ENCODE assay signal across 8 cellular contexts in the genomic region with DNA sequence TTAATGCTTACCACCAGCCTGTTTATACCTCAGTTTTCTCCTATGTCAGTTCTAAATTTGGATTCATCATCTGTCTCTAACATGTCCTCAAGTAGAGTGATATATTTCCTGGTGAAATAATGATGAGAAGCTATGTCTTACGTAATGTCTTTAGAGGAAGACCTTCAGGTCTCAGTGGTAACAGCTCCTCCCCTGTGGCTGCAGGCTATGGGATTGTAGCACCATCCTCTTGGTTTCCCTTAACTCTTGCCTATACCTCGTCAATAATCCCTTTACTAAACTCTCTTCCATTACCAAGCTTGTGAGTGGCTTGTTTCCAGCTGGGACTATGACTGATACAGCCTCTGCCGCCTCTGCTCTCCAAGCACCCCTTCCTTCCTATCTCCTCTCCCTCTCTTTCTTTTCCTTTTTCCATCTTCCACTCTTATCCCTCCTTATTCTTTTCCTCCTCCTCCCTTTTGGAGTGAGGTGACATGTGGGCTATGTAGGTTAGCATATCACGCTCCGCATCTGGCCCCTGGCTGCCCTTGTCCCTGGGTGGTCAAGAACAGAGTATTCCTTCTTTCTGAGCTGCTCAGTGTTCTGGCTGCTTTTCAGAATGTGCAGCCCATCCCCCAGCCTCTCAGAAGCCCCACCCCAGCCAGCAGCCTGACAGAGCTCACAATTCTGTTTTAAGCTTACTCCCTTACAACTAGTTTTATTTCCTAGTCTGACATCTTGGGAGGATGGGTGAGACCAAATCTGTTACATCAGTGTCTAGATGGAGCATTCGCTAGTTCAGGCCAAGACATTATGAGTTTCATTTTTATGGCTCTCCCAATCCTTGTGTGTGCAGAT.
DNase-seq lines count a peak whose midpoint lies in the region; ATAC-seq and TF ChIP-seq lines count a peak whose summit lies in the region.

No MANE protein-coding gene starts in this region.

- peak; percentile 76 to 84 (median 78) for ATAC-seq in heart left ventricle

- no peaks in the 10 kb centered on the region for H3K27me3 Mint-ChIP-seq in H9 (ENCODE audit: low read depth)

- H3K23ac ChIP-seq in H9 (ENCODE audit: insufficient read length, low read depth, low read length) = no peak overlapping the region

- H3K4me3 ChIP-seq in heart left ventricle (peak overlapping the region in 1 of 12 donors; percentile 0), A673 (ENCODE audit: low read depth, low read length, poor library complexity, severe bottlenecking) (no peak overlapping the region)

- POLR2A ChIA-PET in A673 (lab: Charles Lee; ENCODE audit: low non-redundant PET) = no interaction called here

- no peak overlapping the region for H2BK12ac ChIP-seq in H9 (ENCODE audit: insufficient read length, low read depth, low read length)

- H3K9ac ChIP-seq in H9 (ENCODE audit: extremely low read depth, insufficient read length, low read length) = no peak overlapping the region

- peaks cover 11 to 15% of the 10 kb centered on the region in 2 experiments for H3K9me3 Mint-ChIP-seq in H9

- no peak overlapping the region for H2BK5ac ChIP-seq in H9 (ENCODE audit: insufficient read length, low read length)

- no CpG with 5 or more reads among the region's 6 CpGs for WGBS in H9 (ENCODE audit: extremely low coverage, insufficient read length, low lambda C conversion rate)
- WGBS in heart left ventricle, 4 donors = 32 to 44% (median 38%) methylated on average over 6 of the region's 6 CpGs

- intact Hi-C loops in heart left ventricle (cut with DNase I) = no loop called here
- intact Hi-C loops in A673 (cut with micrococcal nuclease; ENCODE audit: unreplicated experiment) = no loop called here

- H4K8ac ChIP-seq in H9 (replicated peaks; ENCODE audit: insufficient read length, low read depth, low read length) = no peak overlapping the region

- DNase-seq in H9 (peak; percentile 35), SHP77 (lab: John Stamatoyannopoulos, UW) (peak; percentile 49 to 64), heart left ventricle (peak; percentile 52 to 69 (median 65)), renal cortical epithelial cell (ENCODE audit: low read depth) (peak; percentile 21), A673 (ENCODE audit: low spot score) (no peak), NCI-H187 treated with DMSO at 0.1 percent for 48 hours (lab: John Stamatoyannopoulos, UW) (no peak), hepatic stellate cell (ENCODE audit: low spot score) (no peak)
- DNase-seq in activated CD4-positive, alpha-beta T cell treated with anti-CD3 and anti-CD28 coated beads for 4 hours = no peak

- H3K27ac Mint-ChIP-seq in H9 = peak overlapping the region; percentile 6 to 89 (median 13); a peak in 5 of 7 replicates

- H3K56ac ChIP-seq in H9 (ENCODE audit: insufficient read length, low read depth, low read length) = no peak overlapping the region

- no peak overlapping the region for H3K4ac ChIP-seq in H9 (ENCODE audit: low read depth, low read length)

- no peaks in the 10 kb centered on the region for H3K79me1 ChIP-seq in H9 (ENCODE audit: insufficient read depth, low read depth, low read length, poor library complexity, severe bottlenecking)

- peaks cover 7% of the 10 kb centered on the region; the same call in 1 of the 2 replicates for H3K4me1 ChIP-seq in H9 (ENCODE audit: insufficient read depth, low read length)
- peaks cover 0 to 46% (median 30%) of the 10 kb centered on the region in 12 donors for H3K4me1 ChIP-seq in heart left ventricle
- no peaks in the 10 kb centered on the region for H3K4me1 ChIP-seq in A673 (ENCODE audit: insufficient read depth, low read length, poor library complexity, severe bottlenecking)

- H3K27me3 ChIP-seq in H9 (ENCODE audit: insufficient read depth, low read length) (no peaks in the 10 kb centered on the region), heart left ventricle (no peaks in the 10 kb centered on the region), A673 (replicated peaks; ENCODE audit: insufficient read depth, low read depth, low read length, poor library complexity) (no peaks in the 10 kb centered on the region)

- no peak overlapping the region for H2AK5ac ChIP-seq in H9 (ENCODE audit: insufficient read length, low read length)

- BruUV-seq in A673 (replicated peaks; lab: Mats Ljungman, UMichigan) = no TSS peak

- H3K4me1 Mint-ChIP-seq in H9 = peaks cover 35 to 41% of the 10 kb centered on the region in 2 experiments

- no peak overlapping the region for H3K27ac ChIP-seq in H9 (ENCODE audit: insufficient read length, low read depth, low read length)
- peak overlapping the region; percentile 57 to 90 (median 83) for H3K27ac ChIP-seq in heart left ventricle
- H3K27ac ChIP-seq in A673 (ENCODE audit: low read depth, low read length, poor library complexity, severe bottlenecking) = no peak overlapping the region

- peak overlapping the region; percentile 65 for H2AFZ ChIP-seq in H9 (ENCODE audit: low read length)

- no peaks in the 10 kb centered on the region for H3K79me2 ChIP-seq in H9 (ENCODE audit: insufficient read depth, low read length)

- no peak overlapping the region for H2BK15ac ChIP-seq in H9 (ENCODE audit: low read depth, low read length)

- H4K91ac ChIP-seq in H9 (ENCODE audit: insufficient read length, low read depth, low read length) = no peak overlapping the region

- no peak overlapping the region for H3K18ac ChIP-seq in H9 (ENCODE audit: insufficient read length, low read depth, low read length)

- H3K9me3 ChIP-seq in H9 (ENCODE audit: control insufficient read depth, low read depth, low read length) = peaks cover 6% of the 10 kb centered on the region
- H3K9me3 ChIP-seq in heart left ventricle = peaks cover 0 to 28% (median under 1%) of the 10 kb centered on the region in 12 donors
- H3K9me3 ChIP-seq in A673 (ENCODE audit: low read depth, low read length, poor library complexity, severe bottlenecking) = peaks cover 2% of the 10 kb centered on the region

- H3K23me2 ChIP-seq in H9 (ENCODE audit: insufficient read length, low read depth, low read length, poor library complexity, severe bottlenecking) = peaks cover 4% of the 10 kb centered on the region

- no peak overlapping the region for H2BK20ac ChIP-seq in H9 (ENCODE audit: low read depth, low read length, poor library complexity, severe bottlenecking)

- H3T11ph ChIP-seq in H9 (ENCODE audit: low read length) = no peak overlapping the region

- CTCF ChIA-PET in A673 (lab: Charles Lee) = no interaction called here

- no peak overlapping the region for H3K14ac ChIP-seq in H9 (ENCODE audit: insufficient read depth, low read length)

- H4K20me1 ChIP-seq in H9 (ENCODE audit: control insufficient read depth, insufficient read depth, insufficient read length) = no peaks in the 10 kb centered on the region

- H3K36me3 ChIP-seq in heart left ventricle (no peaks in the 10 kb centered on the region), A673 (ENCODE audit: insufficient read depth, low read length, poor library complexity, severe bottlenecking) (no peaks in the 10 kb centered on the region)

- peak overlapping the region; percentile 42 for H2BK120ac ChIP-seq in H9 (ENCODE audit: low read depth, low read length, poor library complexity, severe bottlenecking)

- H3K36me3 Mint-ChIP-seq in H9 (ENCODE audit: insufficient read depth in 1 of 3, low read depth in 3 of 3) = peaks cover 0 to 14% (median 4%) of the 10 kb centered on the region in 3 experiments; a peak in 5 of 7 replicates

- no peak for TF ChIP-seq POLR2A in heart left ventricle (IDR thresholded peaks at IDR 0.05)

- peak overlapping the region in 1 of 2 experiments; percentile 27; a peak in 2 of 5 replicates for H3K4me3 Mint-ChIP-seq in H9

- TF ChIP-seq CTCF in H9 (conservative IDR thresholded peaks at IDR 0.05) (no peak), heart left ventricle (IDR thresholded peaks at IDR 0.05) (no peak), A673 (conservative IDR thresholded peaks at IDR 0.05; ENCODE audit: low read depth, low read length) (no peak)

- no peak overlapping the region for H3K4me2 ChIP-seq in H9 (ENCODE audit: insufficient read depth, insufficient read length, low read length)

- no peak overlapping the region for H4K5ac ChIP-seq in H9 (ENCODE audit: insufficient read length, low read depth, low read length)

Comparison
In these comparisons a context has a peak if more than half of its experiments do, and no peak if none do; other contexts are left out.
1. DNase-seq: peak in H9 (single experiment), SHP77 (2 of 2), heart left ventricle (5 of 5) and renal cortical epithelial cell (single experiment); none in A673 (single experiment), NCI-H187 treated with DMSO at 0.1 percent for 48 hours (single experiment), activated CD4-positive, alpha-beta T cell treated with anti-CD3 and anti-CD28 coated beads for 4 hours (0 of 2) and hepatic stellate cell (single experiment).
2. H3K27ac ChIP-seq: peak in heart left ventricle (12 of 12); none in H9 (single experiment) and A673 (single experiment).